ENCODE assay signal across 22 cellular contexts in genomic region chr14:97058071-97058470, GRCh38.
"Had no signal": no experiment of that assay in that cellular context is flagged by ENCODE, and none has a peak within 500 bp of the region (broad histone marks: within the 10 kb centered on the region; RNA-seq: fewer than 3 reads in every experiment).

No MANE protein-coding gene starts in this region.

- H3K36me3 ChIP-seq: adrenal gland, ascending aorta, prostate gland, right atrium auricular region, spleen, thoracic aorta, vagina had no signal

- H3K27ac ChIP-seq: adrenal gland, ascending aorta, prostate gland, right atrium auricular region, spleen, thoracic aorta, vagina had no signal

- H3K4me3 ChIP-seq: adrenal gland, ascending aorta, prostate gland, right atrium auricular region, spleen, thoracic aorta, vagina had no signal

- DNase-seq: activated B cell treated with CpG ODN at 0.5 μM for 24 hours; activated CD4-positive, alpha-beta T cell treated with anti-CD3 and anti-CD28 coated beads for 36 hours; activated CD4-positive, alpha-beta T cell treated with anti-CD3 and anti-CD28 coated beads, Interleukin-2, amount 50 U/mL, for 4 hours; activated CD8-positive, alpha-beta memory T cell treated with anti-CD3 and anti-CD28 coated beads for 24 hours; activated CD8-positive, alpha-beta memory T cell treated with anti-CD3 and anti-CD28 coated beads, Interleukin-2, amount 50 U/mL, for 4 hours; activated T-cell treated with anti-CD3 and anti-CD28 coated beads, Interleukin-2, amount 50 U/mL, for 24 hours; adrenal gland; central memory CD4-positive, alpha-beta T cell; dermis blood vessel endothelial cell; effector CD8-positive, alpha-beta T cell; hypothalamus; midbrain; natural killer cell; spleen; stimulated activated CD4-positive, alpha-beta T cell treated with anti-CD3 and anti-CD28 coated beads, Interleukin-4, amount 100 ng/mL, for 1 hour; stimulated activated naive CD4-positive, alpha-beta T cell had no signal

- H3K27me3 ChIP-seq: adrenal gland, ascending aorta, right atrium auricular region, vagina had no signal

- H3K9me3 ChIP-seq: adrenal gland, ascending aorta, prostate gland, right atrium auricular region, spleen, thoracic aorta, vagina had no signal

- ATAC-seq: activated CD4-positive, alpha-beta T cell treated with anti-CD3 and anti-CD28 coated beads for 36 hours; activated T-helper 17 cell treated with anti-CD3 and anti-CD28 coated beads, Interleukin-2, amount 50 U/mL, for 72 hours; natural killer cell had no signal

- H3K4me1 ChIP-seq: adrenal gland, ascending aorta, prostate gland, right atrium auricular region, spleen, vagina had no signal
